ENCODE assay signal across 38 cellular contexts in the genomic region with DNA sequence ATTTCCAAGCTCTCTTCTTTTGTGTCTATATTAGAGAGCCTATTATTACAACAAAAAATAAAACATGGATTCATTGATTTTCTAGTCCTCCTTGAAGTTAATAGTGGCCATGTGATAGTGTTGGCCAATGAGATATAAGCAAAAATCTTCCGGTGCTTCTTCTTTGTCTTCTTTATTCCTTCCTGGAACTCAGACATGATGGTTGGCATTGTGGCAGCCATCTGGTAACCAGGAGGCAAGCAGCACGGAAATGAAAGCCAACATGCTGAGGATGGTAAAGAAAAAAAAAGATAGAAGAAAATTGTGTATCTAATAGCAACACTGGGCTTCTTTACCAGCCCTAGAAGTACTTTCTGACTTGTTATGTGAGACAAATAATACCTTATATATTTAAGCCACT.
"Had no signal": no experiment of that assay in that cellular context is flagged by ENCODE, and none has a peak within 500 bp of the region (broad histone marks: within the 10 kb centered on the region; RNA-seq: fewer than 3 reads in every experiment).

No MANE protein-coding gene starts in this region.

- H3K4me3 Mint-ChIP-seq: activated naive CD4-positive, alpha-beta T cell treated with anti-CD3 and anti-CD28 coated beads for 36 hours; activated naive CD4-positive, alpha-beta T cell treated with anti-CD3 and anti-CD28 coated beads, Interleukin-2, amount 10 ng/mL, durations not matched to agents 7 days and 5 days; activated naive CD4-positive, alpha-beta T cell treated with anti-CD3 and anti-CD28 coated beads, Interleukin-2, amount 50 U/mL, for 24 hours; activated naive CD8-positive, alpha-beta T cell; activated naive CD8-positive, alpha-beta T cell treated with anti-CD3 and anti-CD28 coated beads for 36 hours; activated naive CD8-positive, alpha-beta T cell treated with anti-CD3 and anti-CD28 coated beads, Interleukin-2, amount 10 ng/mL, durations not matched to agents 7 days and 5 days; activated naive CD8-positive, alpha-beta T cell treated with anti-CD3 and anti-CD28 coated beads, Interleukin-2, amount 50 U/mL, for 24 hours; activated T-cell treated with anti-CD3 and anti-CD28 coated beads, Interleukin-2, amount 50 U/mL, for 4 hours; activated T-cell treated with anti-CD3 and anti-CD28 coated beads, Interleukin-2, amount 50 U/mL, for 72 hours; activated T-helper 1 cell treated with anti-CD3 and anti-CD28 coated beads, Interleukin-12 subunit alpha, Interleukin-12 subunit beta, Interleukin-2, Interleukin-4 antibody, amounts not matched to agents 30 ng/mL and 10 ng/mL and 1 ng/mL, durations not matched to agents 14 hours and 24 hours and 36 hours; activated T-helper 17 cell treated with anti-CD3 and anti-CD28 coated beads, Interleukin-2, amount 50 U/mL, for 72 hours; brain; central memory CD8-positive, alpha-beta T cell had no signal

- H3K4me1 ChIP-seq: adrenal gland, ascending aorta, body of pancreas, breast epithelium had no signal

- DNase-seq: activated effector memory CD4-positive, alpha-beta T cell treated with anti-CD3 and anti-CD28 coated beads, Interleukin-2, amount 50 U/mL, for 16 hours; activated effector memory CD4-positive, alpha-beta T cell treated with Interleukin-2 at 50 U/mL for 16 hours; activated gamma-delta T cell; activated gamma-delta T cell treated with Interleukin-2 at 50 U/mL for 16 hours; activated naive CD4-positive, alpha-beta T cell; activated naive CD4-positive, alpha-beta T cell treated with anti-CD3 and anti-CD28 coated beads for 36 hours; activated naive CD4-positive, alpha-beta T cell treated with anti-CD3 and anti-CD28 coated beads, Interleukin-2, amount 10 ng/mL, durations not matched to agents 7 days and 5 days; activated naive CD4-positive, alpha-beta T cell treated with anti-CD3 and anti-CD28 coated beads, Interleukin-2, amount 50 U/mL, for 16 hours; activated naive CD4-positive, alpha-beta T cell treated with Interleukin-2 at 50 U/mL for 16 hours; activated naive CD8-positive, alpha-beta T cell treated with anti-CD3 and anti-CD28 coated beads for 36 hours; activated naive CD8-positive, alpha-beta T cell treated with anti-CD3 and anti-CD28 coated beads, Interleukin-2, amount 10 ng/mL, durations not matched to agents 7 days and 5 days; activated naive CD8-positive, alpha-beta T cell treated with anti-CD3 and anti-CD28 coated beads, Interleukin-2, amount 50 U/mL, for 24 hours; activated T-cell treated with anti-CD3 and anti-CD28 coated beads, Interleukin-2, amount 50 U/mL, for 4 hours; activated T-cell treated with anti-CD3 and anti-CD28 coated beads, Interleukin-2, amount 50 U/mL, for 48 hours; activated T-cell treated with anti-CD3 and anti-CD28 coated beads, Interleukin-2, amount 50 U/mL, for 72 hours; adrenal gland; amniotic stem cell; amygdala; anterior cingulate cortex; aorta; body of pancreas; brain microvascular endothelial cell; caudate nucleus; central memory CD4-positive, alpha-beta T cell; cerebellar nuclear complex had no signal

- H3K4me3 ChIP-seq: adrenal gland, ascending aorta, body of pancreas, breast epithelium, cardiac muscle cell had no signal

- H3K36me3 Mint-ChIP-seq: activated naive CD4-positive, alpha-beta T cell treated with anti-CD3 and anti-CD28 coated beads, Interleukin-2, amount 10 ng/mL, durations not matched to agents 7 days and 5 days; activated naive CD4-positive, alpha-beta T cell treated with anti-CD3 and anti-CD28 coated beads, Interleukin-2, amount 50 U/mL, for 24 hours; activated naive CD8-positive, alpha-beta T cell; activated naive CD8-positive, alpha-beta T cell treated with anti-CD3 and anti-CD28 coated beads for 36 hours; activated naive CD8-positive, alpha-beta T cell treated with anti-CD3 and anti-CD28 coated beads, Interleukin-2, amount 10 ng/mL, durations not matched to agents 7 days and 5 days; brain had no signal

- H3K9me3 Mint-ChIP-seq: activated naive CD4-positive, alpha-beta T cell treated with anti-CD3 and anti-CD28 coated beads, Interleukin-2, amount 10 ng/mL, durations not matched to agents 7 days and 5 days; central memory CD8-positive, alpha-beta T cell had no signal

- H3K4me1 Mint-ChIP-seq: activated naive CD4-positive, alpha-beta T cell treated with anti-CD3 and anti-CD28 coated beads, Interleukin-2, amount 10 ng/mL, durations not matched to agents 7 days and 5 days; activated naive CD4-positive, alpha-beta T cell treated with anti-CD3 and anti-CD28 coated beads, Interleukin-2, amount 50 U/mL, for 24 hours; activated naive CD8-positive, alpha-beta T cell treated with anti-CD3 and anti-CD28 coated beads for 36 hours; activated naive CD8-positive, alpha-beta T cell treated with anti-CD3 and anti-CD28 coated beads, Interleukin-2, amount 10 ng/mL, durations not matched to agents 7 days and 5 days; activated naive CD8-positive, alpha-beta T cell treated with anti-CD3 and anti-CD28 coated beads, Interleukin-2, amount 50 U/mL, for 24 hours; activated T-helper 17 cell treated with anti-CD3 and anti-CD28 coated beads, Interleukin-2, amount 50 U/mL, for 72 hours; brain; central memory CD8-positive, alpha-beta T cell had no signal

- H3K36me3 ChIP-seq: adrenal gland, ascending aorta, brain microvascular endothelial cell, breast epithelium, cardiac muscle cell had no signal

- H3K27me3 ChIP-seq: adrenal gland, ascending aorta, body of pancreas, brain microvascular endothelial cell, breast epithelium, cardiac muscle cell had no signal

- ATAC-seq: activated naive CD4-positive, alpha-beta T cell treated with anti-CD3 and anti-CD28 coated beads, Interleukin-2, amount 50 U/mL, for 72 hours; activated naive CD8-positive, alpha-beta T cell treated with anti-CD3 and anti-CD28 coated beads, Interleukin-2, amount 50 U/mL, for 24 hours; activated T-cell treated with anti-CD3 and anti-CD28 coated beads, Interleukin-2, amount 50 U/mL, for 4 hours; activated T-cell treated with anti-CD3 and anti-CD28 coated beads, Interleukin-2, amount 50 U/mL, for 72 hours; activated T-helper 17 cell treated with anti-CD3 and anti-CD28 coated beads, Interleukin-2, amount 50 U/mL, for 72 hours; body of pancreas had no signal

- H3K27ac Mint-ChIP-seq: activated naive CD4-positive, alpha-beta T cell treated with anti-CD3 and anti-CD28 coated beads for 36 hours; activated naive CD4-positive, alpha-beta T cell treated with anti-CD3 and anti-CD28 coated beads, Interleukin-2, amount 10 ng/mL, durations not matched to agents 7 days and 5 days; activated naive CD4-positive, alpha-beta T cell treated with anti-CD3 and anti-CD28 coated beads, Interleukin-2, amount 50 U/mL, for 24 hours; activated naive CD4-positive, alpha-beta T cell treated with anti-CD3 and anti-CD28 coated beads, Interleukin-2, amount 50 U/mL, for 72 hours; activated naive CD8-positive, alpha-beta T cell; activated naive CD8-positive, alpha-beta T cell treated with anti-CD3 and anti-CD28 coated beads for 36 hours; activated naive CD8-positive, alpha-beta T cell treated with anti-CD3 and anti-CD28 coated beads, Interleukin-2, amount 10 ng/mL, durations not matched to agents 7 days and 5 days; activated naive CD8-positive, alpha-beta T cell treated with anti-CD3 and anti-CD28 coated beads, Interleukin-2, amount 50 U/mL, for 24 hours; activated T-cell treated with anti-CD3 and anti-CD28 coated beads, Interleukin-2, amount 50 U/mL, for 72 hours; activated T-helper 1 cell treated with anti-CD3 and anti-CD28 coated beads, Interleukin-12 subunit alpha, Interleukin-12 subunit beta, Interleukin-2, Interleukin-4 antibody, amounts not matched to agents 30 ng/mL and 10 ng/mL and 1 ng/mL, durations not matched to agents 14 hours and 24 hours and 36 hours; activated T-helper 17 cell treated with anti-CD3 and anti-CD28 coated beads, Interleukin-2, amount 50 U/mL, for 72 hours; activated T-helper 2 cell treated with anti-CD3 and anti-CD28 coated beads, Interferon-gamma antibody, Interleukin-2, Interleukin-4, amounts not matched to agents 10 μg/mL and 5 μg/mL and 100 μg/mL, durations not matched to agents 14 hours and 24 hours and 36 hours; brain had no signal

- H3K9me3 ChIP-seq: adrenal gland, ascending aorta, body of pancreas, breast epithelium had no signal

- FAIRE-seq: astrocyte, bronchial epithelial cell had no signal

- H3K27me3 Mint-ChIP-seq: activated naive CD4-positive, alpha-beta T cell treated with anti-CD3 and anti-CD28 coated beads, Interleukin-2, amount 10 ng/mL, durations not matched to agents 7 days and 5 days; activated naive CD8-positive, alpha-beta T cell treated with anti-CD3 and anti-CD28 coated beads, Interleukin-2, amount 10 ng/mL, durations not matched to agents 7 days and 5 days had no signal

- H3K27ac ChIP-seq: adrenal gland, ascending aorta, body of pancreas, brain microvascular endothelial cell, breast epithelium, cardiac muscle cell had no signal
